Comparison of ENCODE assay signal across 14 cellular contexts in the genomic region with DNA sequence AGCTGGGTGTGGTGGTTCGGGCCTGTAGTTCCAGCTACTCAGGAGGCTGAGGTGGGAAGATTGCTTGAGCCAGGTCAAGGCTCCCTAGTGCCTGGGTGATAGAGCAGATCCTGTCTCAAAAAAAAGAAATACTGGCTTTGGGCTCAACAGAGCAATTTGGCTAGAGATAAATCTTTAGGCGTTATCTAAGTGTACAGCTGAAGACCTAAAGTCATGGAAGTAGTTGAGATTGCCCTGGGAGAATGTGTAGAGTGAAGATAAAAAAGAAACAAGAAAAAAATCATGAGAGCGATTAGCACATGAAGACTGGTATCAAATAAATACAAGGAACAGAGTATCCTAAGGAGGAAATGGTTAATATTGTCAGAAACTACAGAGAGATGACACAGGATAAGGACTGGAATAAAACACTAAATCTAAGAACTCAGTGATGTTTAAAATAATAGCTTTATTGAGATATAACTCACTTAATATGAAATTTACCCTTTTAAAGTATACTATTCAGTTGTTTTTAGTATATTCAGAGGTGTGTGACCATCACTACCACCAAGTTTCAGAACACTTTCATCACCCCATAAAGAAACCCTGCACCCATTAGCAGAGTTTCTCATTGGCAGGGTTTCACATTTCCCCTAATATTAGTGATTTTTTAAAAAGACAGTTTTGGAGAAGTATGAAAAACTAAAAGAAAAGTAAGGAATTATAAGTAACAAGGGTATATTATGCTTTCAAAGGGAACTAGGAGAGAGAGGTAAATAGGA.
"Had no signal": no experiment of that assay in that cellular context is flagged by ENCODE, and none has a peak within 500 bp of the region (broad histone marks: within the 10 kb centered on the region; RNA-seq: fewer than 3 reads in every experiment).

No MANE protein-coding gene starts in this region.

- H3K9me3 ChIP-seq: gastroesophageal sphincter, lower lobe of right lung, tibial artery had no signal

- H3K4me3 ChIP-seq: coronary artery, gastroesophageal sphincter, lower lobe of right lung, tibial artery had no signal

- H3K27me3 ChIP-seq: gastroesophageal sphincter, tibial artery had no signal

- H3K4me1 ChIP-seq: gastroesophageal sphincter, tibial artery had no signal

- H3K27ac ChIP-seq: coronary artery, epithelial cell of prostate, gastroesophageal sphincter, lower lobe of right lung, tibial artery had no signal

- DNase-seq: activated CD4-positive, alpha-beta memory T cell treated with anti-CD3 and anti-CD28 coated beads, Interleukin-2, amount 10 ng/mL, durations not matched to agents 7 days and 5 days; activated CD4-positive, alpha-beta T cell treated with anti-CD3 and anti-CD28 coated beads for 36 hours; activated naive CD4-positive, alpha-beta T cell; central memory CD4-positive, alpha-beta T cell; effector CD8-positive, alpha-beta T cell; hypothalamus; lower lobe of right lung; naive B cell; right cardiac atrium; small intestine; tibial artery had no signal

- ATAC-seq: activated CD4-positive, alpha-beta T cell treated with anti-CD3 and anti-CD28 coated beads for 36 hours; gastroesophageal sphincter; lower lobe of right lung; right cardiac atrium had no signal
